18 cellular contexts compared by ENCODE assay signal in the genomic region with DNA sequence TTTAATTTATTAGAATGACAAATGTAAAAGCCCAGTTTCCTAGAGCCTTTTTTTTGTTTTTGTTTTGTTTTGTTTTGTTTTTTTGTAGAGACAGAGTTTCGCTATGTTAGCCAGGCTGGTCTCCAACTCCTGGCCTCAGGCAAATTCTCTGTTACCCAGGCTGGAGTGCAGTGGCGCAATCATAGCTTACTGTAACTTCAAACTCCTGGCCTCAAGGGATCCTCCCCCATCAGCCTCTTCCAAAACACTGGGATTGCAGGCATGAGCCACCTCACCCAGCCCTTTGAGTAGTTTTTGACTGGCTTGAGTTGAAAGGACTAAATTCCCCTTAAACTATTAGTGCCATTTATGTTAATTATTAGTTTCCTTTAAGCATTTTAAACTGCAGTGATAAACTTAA. TPM values are rescaled to one million over a fixed set of nuclear protein-coding genes. Genes with fewer than 3 reads are reported as not detected.
DNase-seq lines count a peak whose midpoint lies in the region; ATAC-seq and TF ChIP-seq lines count a peak whose summit lies in the region.
"Had no signal": no experiment of that assay in that cellular context is flagged by ENCODE, and none has a peak within 500 bp of the region (broad histone marks: within the 10 kb centered on the region; RNA-seq: fewer than 3 reads in every experiment).

No MANE protein-coding gene starts in this region.

- no TSS peak for BruUV-seq in Caco-2 (replicated peaks; lab: Mats Ljungman, UMichigan)

- H4K20me1 ChIP-seq in GM23338 (replicated peaks; ENCODE audit: insufficient read depth): no peaks in the 10 kb centered on the region

- H2AFZ ChIP-seq in GM23338: peak overlapping the region; percentile 64; the same call in 1 of the 2 replicates

- peaks cover 11% of the 10 kb centered on the region for H3K27me3 ChIP-seq in AG04450 (ENCODE audit: control insufficient read depth, insufficient read depth, low read length)
- H3K27me3 ChIP-seq in GM23338 (ENCODE audit: insufficient read depth): no peaks in the 10 kb centered on the region
- no peaks in the 10 kb centered on the region; the same call in 1 of the 2 replicates for H3K27me3 ChIP-seq in Caco-2 (replicated peaks; ENCODE audit: control insufficient read depth, insufficient read depth, low read length)
- no peaks in the 10 kb centered on the region for H3K27me3 ChIP-seq in dorsolateral prefrontal cortex
- H3K27me3 ChIP-seq: colonic mucosa, heart left ventricle, upper lobe of left lung had no signal

- H3K4me3 ChIP-seq in AG04450 (ENCODE audit: low read depth, low read length): no peak overlapping the region
- no peak overlapping the region for H3K4me3 ChIP-seq in GM23338
- no peak overlapping the region for H3K4me3 ChIP-seq in foreskin fibroblast (ENCODE audit: low read depth in 1 of 2, low read length in 2 of 2)
- H3K4me3 ChIP-seq in Caco-2 (ENCODE audit: low read depth, low read length): no peak overlapping the region
- H3K4me3 ChIP-seq in dorsolateral prefrontal cortex: no peak overlapping the region
- H3K4me3 ChIP-seq: colonic mucosa, heart left ventricle, K562, upper lobe of left lung had no signal

- 0 out of 3 replicates have a peak, but pooled peaks cover 2% of the 10 kb centered on the region for H3K36me3 Mint-ChIP-seq in GM23338 (ENCODE audit: low read depth)
- no peaks in the 10 kb centered on the region for H3K36me3 Mint-ChIP-seq in Caco-2 (ENCODE audit: insufficient read depth, unreplicated experiment)
- H3K36me3 Mint-ChIP-seq in stimulated activated naive B cell treated with anti-CD40 and anti-IgM and Interleukin-4, amounts not matched to agents 10 μg/mL and 1 μg/mL and 100 μg/mL, for 72 hours: peaks cover 0 to 3% of the 10 kb centered on the region in 2 donors

- no peak overlapping the region for H3K4me2 ChIP-seq in GM23338
- H3K4me2 ChIP-seq: SK-N-SH had no signal

- ATAC-seq in GM23338: no peak
- no peak for ATAC-seq in stimulated activated naive B cell treated with anti-CD40 and anti-IgM and Interleukin-4, amounts not matched to agents 10 μg/mL and 1 μg/mL and 100 μg/mL, for 72 hours (replicated peaks)
- ATAC-seq: heart left ventricle had no signal

- H3K9me3 Mint-ChIP-seq in GM23338 (0 out of 3 replicates have a peak, but pooled peaks cover 3% of the 10 kb centered on the region), Caco-2 (ENCODE audit: unreplicated experiment) (peaks cover 9% of the 10 kb centered on the region)
- H3K9me3 Mint-ChIP-seq in stimulated activated naive B cell treated with anti-CD40 and anti-IgM and Interleukin-4, amounts not matched to agents 10 μg/mL and 1 μg/mL and 100 μg/mL, for 72 hours: peaks cover 0 to 2% of the 10 kb centered on the region in 2 donors
- H3K9me3 Mint-ChIP-seq: activated naive CD4-positive, alpha-beta T cell treated with anti-CD3 and anti-CD28 coated beads for 36 hours had no signal

- H3K27ac ChIP-seq in AG04450 (ENCODE audit: low read depth, low read length): no peak overlapping the region
- no peak overlapping the region for H3K27ac ChIP-seq in GM23338 (ENCODE audit: low read depth)
- H3K27ac ChIP-seq in dorsolateral prefrontal cortex: no peak overlapping the region
- H3K27ac ChIP-seq: colonic mucosa, heart left ventricle, upper lobe of left lung had no signal

- H3K4me1 Mint-ChIP-seq in GM23338: peaks cover 21% of the 10 kb centered on the region
- H3K4me1 Mint-ChIP-seq in Caco-2 (ENCODE audit: low read depth, unreplicated experiment): peaks cover 7% of the 10 kb centered on the region
- H3K4me1 Mint-ChIP-seq in stimulated activated naive B cell treated with anti-CD40 and anti-IgM and Interleukin-4, amounts not matched to agents 10 μg/mL and 1 μg/mL and 100 μg/mL, for 72 hours: no peaks in the 10 kb centered on the region

- no peaks in the 10 kb centered on the region for H3K79me2 ChIP-seq in GM23338 (replicated peaks; ENCODE audit: insufficient read depth)

- H3K9me2 ChIP-seq in GM23338 (ENCODE audit: insufficient read depth): peaks cover 10% of the 10 kb centered on the region; the same call in 1 of the 2 replicates
- H3K9me2 ChIP-seq: SK-N-SH had no signal

- peaks cover 14% of the 10 kb centered on the region for H3K4me1 ChIP-seq in GM23338 (ENCODE audit: insufficient read depth)
- H3K4me1 ChIP-seq in Caco-2: no peaks in the 10 kb centered on the region
- H3K4me1 ChIP-seq: colonic mucosa, heart left ventricle, upper lobe of left lung had no signal

- in situ Hi-C loops in GM13977 (cut with MboI; ENCODE audit: low pct_unique_long_range_greater_than_20kb, low sequenced_read_pairs, unreplicated experiment): no loop called here

- no peaks in the 10 kb centered on the region for H3K9me3 ChIP-seq in AG04450 (ENCODE audit: control insufficient read depth, insufficient read depth, low read length)
- H3K9me3 ChIP-seq in Caco-2: no peaks in the 10 kb centered on the region
- H3K9me3 ChIP-seq: colonic mucosa, heart left ventricle, SK-N-SH, upper lobe of left lung had no signal

- POLR2A ChIA-PET in AG04450 (lab: Yijun Ruan, JAX) (no interaction called here), Caco-2 (lab: Charles Lee) (no interaction called here)

- intact Hi-C loops in Caco-2 (cut with micrococcal nuclease; ENCODE audit: unreplicated experiment) (no loop called here), dorsolateral prefrontal cortex (cut with DNase I) (no loop called here)

- no peak overlapping the region for H3K4me3 Mint-ChIP-seq in GM23338
- H3K4me3 Mint-ChIP-seq in Caco-2 (ENCODE audit: unreplicated experiment): no peak overlapping the region
- H3K4me3 Mint-ChIP-seq in stimulated activated naive B cell treated with anti-CD40 and anti-IgM and Interleukin-4, amounts not matched to agents 10 μg/mL and 1 μg/mL and 100 μg/mL, for 72 hours: no peak overlapping the region
- H3K4me3 Mint-ChIP-seq: activated naive CD4-positive, alpha-beta T cell treated with anti-CD3 and anti-CD28 coated beads for 36 hours had no signal

- CTCF ChIA-PET in AG04450 (lab: Charles Lee) (no interaction called here), Caco-2 (lab: Charles Lee) (no interaction called here)

- H3K36me3 ChIP-seq in GM23338 (ENCODE audit: insufficient read depth) (no peaks in the 10 kb centered on the region), Caco-2 (ENCODE audit: control insufficient read depth, insufficient read depth, low read length) (no peaks in the 10 kb centered on the region)
- H3K36me3 ChIP-seq: colonic mucosa, heart left ventricle, upper lobe of left lung had no signal

- H3F3A ChIP-seq in GM23338 (replicated peaks; ENCODE audit: low read depth): no peaks in the 10 kb centered on the region

- DNase-seq in AG04450 (ENCODE audit: low read depth, low spot score): peak; percentile 7
- DNase-seq in GM23338 (ENCODE audit: low spot score): no peak
- peak; percentile 46 for DNase-seq in amniotic epithelial cell (ENCODE audit: low read depth)
- DNase-seq in foreskin fibroblast: peak; percentile 67 to 88
- DNase-seq in GM13977 (ENCODE audit: low spot score): no peak
- DNase-seq in Caco-2: no peak
- DNase-seq in dorsolateral prefrontal cortex: no peak
- DNase-seq in stimulated activated naive B cell treated with anti-CD40 and anti-IgM and Interleukin-4, amounts not matched to agents 10 μg/mL and 1 μg/mL and 100 μg/mL, for 72 hours: no peak
- DNase-seq: ACHN; activated CD4-positive, alpha-beta T cell treated with anti-CD3 and anti-CD28 coated beads for 4 hours; activated naive CD4-positive, alpha-beta T cell treated with anti-CD3 and anti-CD28 coated beads for 36 hours; colonic mucosa; heart left ventricle; NCI-H1105; SK-N-SH; stimulated activated naive CD4-positive, alpha-beta T cell treated with Interleukin-2 at 50 U/mL for 16 hours had no signal

- H3K27ac Mint-ChIP-seq in GM23338 (no peak overlapping the region), Caco-2 (ENCODE audit: unreplicated experiment) (no peak overlapping the region)
- no peak overlapping the region for H3K27ac Mint-ChIP-seq in stimulated activated naive B cell treated with anti-CD40 and anti-IgM and Interleukin-4, amounts not matched to agents 10 μg/mL and 1 μg/mL and 100 μg/mL, for 72 hours
- H3K27ac Mint-ChIP-seq: activated naive CD4-positive, alpha-beta T cell treated with anti-CD3 and anti-CD28 coated beads for 36 hours had no signal

- no peak for TF ChIP-seq CTCF in AG04450 (IDR thresholded peaks at IDR 0.05; ENCODE audit: low read depth, low read length)
- TF ChIP-seq CTCF in GM23338 (conservative IDR thresholded peaks at IDR 0.05; ENCODE audit: low read depth in 2 of 2): no peak
- TF ChIP-seq CTCF in foreskin fibroblast (IDR thresholded peaks at IDR 0.05; ENCODE audit: low read depth, low read length): no peak
- TF ChIP-seq CTCF in GM13977 (IDR thresholded peaks at IDR 0.05; ENCODE audit: extremely low read depth, insufficient read depth, missing control alignments): no peak
- no peak for TF ChIP-seq CTCF in Caco-2 (IDR thresholded peaks at IDR 0.05; ENCODE audit: insufficient read depth in 1 of 2, low read depth in 1 of 2, low read length in 1 of 2, severe bottlenecking in 1 of 2, unreplicated experiment in 1 of 2)
- TF ChIP-seq CTCF in dorsolateral prefrontal cortex (IDR thresholded peaks at IDR 0.05 in 54 of 56, conservative IDR thresholded peaks at IDR 0.05 in 2 of 56; ENCODE audit: low read depth in 1 of 56, partially characterized antibody in 56 of 56): no peak

- no peaks in the 10 kb centered on the region for H3K27me3 Mint-ChIP-seq in GM23338 (ENCODE audit: insufficient read depth, low read depth, poor library complexity)
- peaks cover 3% of the 10 kb centered on the region for H3K27me3 Mint-ChIP-seq in Caco-2 (ENCODE audit: insufficient read depth, unreplicated experiment)
- peaks cover 0 to 18% of the 10 kb centered on the region in 2 donors for H3K27me3 Mint-ChIP-seq in stimulated activated naive B cell treated with anti-CD40 and anti-IgM and Interleukin-4, amounts not matched to agents 10 μg/mL and 1 μg/mL and 100 μg/mL, for 72 hours

TF ChIP-seq in GM23338, 12 proteins besides CTCF, POLR2A, EP300 and RAD21 (continues in another document):
- TF ChIP-seq, protein P1, sequence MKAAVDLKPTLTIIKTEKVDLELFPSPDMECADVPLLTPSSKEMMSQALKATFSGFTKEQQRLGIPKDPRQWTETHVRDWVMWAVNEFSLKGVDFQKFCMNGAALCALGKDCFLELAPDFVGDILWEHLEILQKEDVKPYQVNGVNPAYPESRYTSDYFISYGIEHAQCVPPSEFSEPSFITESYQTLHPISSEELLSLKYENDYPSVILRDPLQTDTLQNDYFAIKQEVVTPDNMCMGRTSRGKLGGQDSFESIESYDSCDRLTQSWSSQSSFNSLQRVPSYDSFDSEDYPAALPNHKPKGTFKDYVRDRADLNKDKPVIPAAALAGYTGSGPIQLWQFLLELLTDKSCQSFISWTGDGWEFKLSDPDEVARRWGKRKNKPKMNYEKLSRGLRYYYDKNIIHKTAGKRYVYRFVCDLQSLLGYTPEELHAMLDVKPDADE (IDR thresholded peaks at IDR 0.05): no peak
- TF ChIP-seq EZH2 (IDR thresholded peaks at IDR 0.05; ENCODE audit: low read depth, unreplicated experiment): no peak
- TF ChIP-seq JUNB (IDR thresholded peaks at IDR 0.05; ENCODE audit: unreplicated experiment): no peak

RNA-seq across cellular contexts. Expression of a gene that starts 28.8 kb away (rescaled TPM):
- polyA plus RNA-seq in AG04450 (2011; rRNA removed) (11.0 and 12.7 TPM in 2 replicates), GM23338 (2016; fragmentation: Nextera tagmentation; extraction: Ambion mirVana) (5.5 and 6.7 TPM in 2 replicates)
- 15.1 and 16.2 TPM in 2 replicates for polyA minus RNA-seq in AG04450 (2011; rRNA and poly(A)+ RNA removed)
- 12.2 and 16.5 TPM in 2 replicates for total RNA-seq in GM23338 (2014; rRNA removed; shearing (Covaris generic))
- total RNA-seq in Caco-2 (2022) (8.8 and 8.9 TPM in 2 replicates), dorsolateral prefrontal cortex (100 to 1,000 TPM in 64 of 120 experiments, 10 to 100 TPM in 56; 44.0 to 166 (median 102) TPM)

Comparison
In these comparisons a context has a peak if more than half of its experiments do, and no peak if none do; other contexts are left out.
1. DNase-seq: peak in AG04450 (single experiment), amniotic epithelial cell (single experiment) and foreskin fibroblast (2 of 2); none in GM23338 (single experiment), GM13977 (single experiment), Caco-2 (0 of 2), dorsolateral prefrontal cortex (0 of 10) and stimulated activated naive B cell treated with anti-CD40 and anti-IgM and Interleukin-4, amounts not matched to agents 10 μg/mL and 1 μg/mL and 100 μg/mL, for 72 hours (single experiment).